Comparison of ENCODE assay signal across 18 cellular contexts in the genomic region with DNA sequence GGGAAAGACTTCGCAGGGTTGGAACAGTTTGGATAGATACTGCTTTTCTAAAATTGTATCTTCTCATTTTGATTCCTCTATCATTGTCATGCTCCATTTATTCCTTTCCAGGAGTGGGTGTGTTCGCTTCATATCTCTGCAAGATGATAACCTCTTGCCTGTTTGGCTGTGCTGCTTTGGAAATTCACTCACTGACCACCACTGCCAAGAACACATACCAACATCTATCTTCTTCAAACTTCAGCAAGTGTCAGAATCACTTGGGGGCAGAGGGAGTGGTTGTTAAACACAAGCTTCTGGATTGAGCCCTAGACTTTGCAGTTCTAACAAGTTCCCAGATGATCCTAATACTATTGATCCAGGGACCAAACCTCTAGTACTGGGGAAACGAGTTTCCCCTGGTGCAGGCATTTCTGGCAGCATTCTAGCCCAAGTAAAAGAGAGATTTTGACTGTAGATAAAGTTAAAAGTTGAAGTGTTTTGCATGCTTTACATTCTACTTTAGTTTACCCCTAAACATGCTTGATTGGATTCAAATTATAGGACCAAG. TPM values are rescaled to one million over a fixed set of nuclear protein-coding genes. Genes with fewer than 3 reads are reported as not detected.
DNase-seq lines count a peak whose midpoint lies in the region; ATAC-seq and TF ChIP-seq lines count a peak whose summit lies in the region.
"Had no signal": no experiment of that assay in that cellular context is flagged by ENCODE, and none has a peak within 500 bp of the region (broad histone marks: within the 10 kb centered on the region; RNA-seq: fewer than 3 reads in every experiment).

No MANE protein-coding gene starts in this region.

- H3F3A ChIP-seq in smooth muscle cell (ENCODE audit: low read depth): no peaks in the 10 kb centered on the region

- no peaks in the 10 kb centered on the region for H3K36me3 ChIP-seq in ectodermal cell (ENCODE audit: control insufficient read depth, insufficient read depth, low read length)
- H3K36me3 ChIP-seq in liver (ENCODE audit: control insufficient read depth in 4 of 4, insufficient read depth in 3 of 4, low read depth in 1 of 4, low read length in 3 of 4): no peaks in the 10 kb centered on the region
- H3K36me3 ChIP-seq in smooth muscle cell (ENCODE audit: low read depth): no peaks in the 10 kb centered on the region
- H3K36me3 ChIP-seq: lower lobe of right lung, uterus had no signal

- H3K27ac Mint-ChIP-seq in activated T-helper 1 cell treated with anti-CD3 and anti-CD28 coated beads, Interleukin-12 subunit alpha, Interleukin-12 subunit beta, Interleukin-2, Interleukin-4 antibody, amounts not matched to agents 30 ng/mL and 10 ng/mL and 1 ng/mL, durations not matched to agents 14 hours and 24 hours and 36 hours: no peak overlapping the region
- H3K27ac Mint-ChIP-seq: H9; stimulated activated effector memory CD8-positive, alpha-beta T cell treated with anti-CD3 and anti-CD28 coated beads, Interleukin-12 subunit alpha, Interleukin-12 subunit beta, amount 100 ng/mL, for 72 hours; T-helper 2 cell treated with Interferon-gamma antibody and Interleukin-4, amounts not matched to agents 5 μg/mL and 100 μg/mL, for 36 hours had no signal

- TF ChIP-seq RAD21 in liver (IDR thresholded peaks at IDR 0.05): no peak

- H3K9me3 Mint-ChIP-seq in activated T-helper 1 cell treated with anti-CD3 and anti-CD28 coated beads, Interleukin-12 subunit alpha, Interleukin-12 subunit beta, Interleukin-2, Interleukin-4 antibody, amounts not matched to agents 30 ng/mL and 10 ng/mL and 1 ng/mL, durations not matched to agents 14 hours and 24 hours and 36 hours: peaks cover 4% of the 10 kb centered on the region

- H3K4me3 Mint-ChIP-seq in activated T-helper 1 cell treated with anti-CD3 and anti-CD28 coated beads, Interleukin-12 subunit alpha, Interleukin-12 subunit beta, Interleukin-2, Interleukin-4 antibody, amounts not matched to agents 30 ng/mL and 10 ng/mL and 1 ng/mL, durations not matched to agents 14 hours and 24 hours and 36 hours: no peak overlapping the region
- H3K4me3 Mint-ChIP-seq: H9; stimulated activated effector memory CD8-positive, alpha-beta T cell treated with anti-CD3 and anti-CD28 coated beads, Interleukin-12 subunit alpha, Interleukin-12 subunit beta, amount 100 ng/mL, for 72 hours; T-helper 2 cell treated with Interferon-gamma antibody and Interleukin-4, amounts not matched to agents 5 μg/mL and 100 μg/mL, for 36 hours had no signal

- no peaks in the 10 kb centered on the region for H3K79me2 ChIP-seq in smooth muscle cell (ENCODE audit: low read depth)

- intact Hi-C loops in activated T-helper 1 cell treated with anti-CD3 and anti-CD28 coated beads, Interleukin-12 subunit alpha, Interleukin-12 subunit beta, Interleukin-2, Interleukin-4 antibody, amounts not matched to agents 30 ng/mL and 10 ng/mL and 1 ng/mL, durations not matched to agents 14 hours and 24 hours and 36 hours (cut with micrococcal nuclease): no loop called here

- no peak overlapping the region for H3K4me3 ChIP-seq in ectodermal cell (ENCODE audit: insufficient read depth, low read depth, low read length)
- H3K4me3 ChIP-seq in liver (ENCODE audit: low read depth in 1 of 3, low read length in 3 of 3): no peak overlapping the region
- no peak overlapping the region for H3K4me3 ChIP-seq in smooth muscle cell
- H3K4me3 ChIP-seq: GM12878, lower lobe of right lung, uterus had no signal

- DNase-seq in smooth muscle cell (lab: John Stamatoyannopoulos, UW; ENCODE audit: unreplicated experiment): no peak
- DNase-seq in SKM-1 treated with dmso at 0.1 percent for 144 hours (lab: John Stamatoyannopoulos, UW; ENCODE audit: unreplicated experiment): no peak
- DNase-seq in AG08396 (ENCODE audit: low spot score): no peak
- DNase-seq in activated T-helper 1 cell treated with anti-CD3 and anti-CD28 coated beads, Interleukin-12 subunit alpha, Interleukin-12 subunit beta, Interleukin-2, Interleukin-4 antibody, amounts not matched to agents 30 ng/mL and 10 ng/mL and 1 ng/mL, durations not matched to agents 14 hours and 24 hours and 36 hours (ENCODE audit: low spot score): no peak
- DNase-seq in stimulated activated naive CD4-positive, alpha-beta T cell (lab: John Stamatoyannopoulos, UW): no peak
- DNase-seq: amniotic stem cell, H9, Kasumi-1, lower lobe of right lung, NCI-H1436, NCI-H345, uterus had no signal

- no peaks in the 10 kb centered on the region for H3K4me1 Mint-ChIP-seq in activated T-helper 1 cell treated with anti-CD3 and anti-CD28 coated beads, Interleukin-12 subunit alpha, Interleukin-12 subunit beta, Interleukin-2, Interleukin-4 antibody, amounts not matched to agents 30 ng/mL and 10 ng/mL and 1 ng/mL, durations not matched to agents 14 hours and 24 hours and 36 hours (ENCODE audit: low read depth)
- H3K4me1 Mint-ChIP-seq: stimulated activated effector memory CD8-positive, alpha-beta T cell treated with anti-CD3 and anti-CD28 coated beads, Interleukin-12 subunit alpha, Interleukin-12 subunit beta, amount 100 ng/mL, for 72 hours had no signal

- H4K20me1 ChIP-seq in smooth muscle cell (ENCODE audit: low read depth): no peaks in the 10 kb centered on the region

- peak overlapping the region; percentile 41 for H3K27ac ChIP-seq in ectodermal cell (ENCODE audit: insufficient read depth, low read depth, low read length, poor library complexity, severe bottlenecking)
- H3K27ac ChIP-seq in liver (ENCODE audit: low read depth in 1 of 2, low read length in 2 of 2): no peak overlapping the region
- H3K27ac ChIP-seq in smooth muscle cell (ENCODE audit: low read depth): no peak overlapping the region
- H3K27ac ChIP-seq: lower lobe of right lung had no signal

- no peaks in the 10 kb centered on the region for H3K36me3 Mint-ChIP-seq in activated T-helper 1 cell treated with anti-CD3 and anti-CD28 coated beads, Interleukin-12 subunit alpha, Interleukin-12 subunit beta, Interleukin-2, Interleukin-4 antibody, amounts not matched to agents 30 ng/mL and 10 ng/mL and 1 ng/mL, durations not matched to agents 14 hours and 24 hours and 36 hours (ENCODE audit: low read depth)
- H3K36me3 Mint-ChIP-seq: stimulated activated effector memory CD8-positive, alpha-beta T cell treated with anti-CD3 and anti-CD28 coated beads, Interleukin-12 subunit alpha, Interleukin-12 subunit beta, amount 100 ng/mL, for 72 hours had no signal

- H3K9ac ChIP-seq in liver (ENCODE audit: low read depth in 1 of 2, low read length in 2 of 2) (no peak overlapping the region), smooth muscle cell (ENCODE audit: low read depth) (no peak overlapping the region)

- TF ChIP-seq CTCF in liver (IDR thresholded peaks at IDR 0.05; ENCODE audit: low read depth, low read length, missing input control): no peak
- no peak for TF ChIP-seq CTCF in smooth muscle cell (IDR thresholded peaks at IDR 0.05; ENCODE audit: borderline replicate concordance, insufficient read depth, poor library complexity, severe bottlenecking)

- H3K9me3 ChIP-seq in ectodermal cell (ENCODE audit: control insufficient read depth, low read length): peaks cover 2% of the 10 kb centered on the region
- no peaks in the 10 kb centered on the region for H3K9me3 ChIP-seq in liver (ENCODE audit: control insufficient read depth in 4 of 4, low read length in 3 of 4)
- no peaks in the 10 kb centered on the region for H3K9me3 ChIP-seq in smooth muscle cell (replicated peaks; ENCODE audit: low read depth)
- H3K9me3 ChIP-seq: uterus had no signal

- peaks cover 19% of the 10 kb centered on the region for H3K27me3 Mint-ChIP-seq in activated T-helper 1 cell treated with anti-CD3 and anti-CD28 coated beads, Interleukin-12 subunit alpha, Interleukin-12 subunit beta, Interleukin-2, Interleukin-4 antibody, amounts not matched to agents 30 ng/mL and 10 ng/mL and 1 ng/mL, durations not matched to agents 14 hours and 24 hours and 36 hours (ENCODE audit: insufficient read depth)

- no peaks in the 10 kb centered on the region for H3K27me3 ChIP-seq in ectodermal cell (ENCODE audit: control insufficient read depth, insufficient read depth, low read length, poor library complexity, severe bottlenecking)
- no peaks in the 10 kb centered on the region for H3K27me3 ChIP-seq in liver (ENCODE audit: control insufficient read depth in 4 of 4, insufficient read depth in 4 of 4, low read length in 3 of 4)
- H3K27me3 ChIP-seq in smooth muscle cell (ENCODE audit: low read depth): no peaks in the 10 kb centered on the region
- H3K27me3 ChIP-seq: uterus had no signal

- 92% methylated on average over 3 of the region's 3 CpGs for WGBS in ectodermal cell, 2 experiments
- 65% methylated on average over 3 of the region's 3 CpGs for WGBS in liver
- 71% methylated on average over 3 of the region's 3 CpGs for WGBS in smooth muscle cell (ENCODE audit: low lambda C conversion rate)

- peak overlapping the region; percentile 38 for H2AFZ ChIP-seq in smooth muscle cell (ENCODE audit: low read depth)

- H3K4me2 ChIP-seq in smooth muscle cell: no peak overlapping the region

- H3K4me1 ChIP-seq in ectodermal cell (ENCODE audit: control insufficient read depth, insufficient read depth, low read length) (peaks cover 10% of the 10 kb centered on the region), liver (ENCODE audit: control insufficient read depth in 4 of 4, insufficient read depth in 4 of 4, low read length in 3 of 4) (no peaks in the 10 kb centered on the region), smooth muscle cell (ENCODE audit: low read depth) (peaks cover 7% of the 10 kb centered on the region)

- peak; percentile 43 for ATAC-seq in SK-N-SH treated with all-trans-retinoic acid at 6 μM for 48 hours
- ATAC-seq: GM12878; stimulated activated effector memory CD8-positive, alpha-beta T cell treated with anti-CD3 and anti-CD28 coated beads, Interleukin-12 subunit alpha, Interleukin-12 subunit beta, amount 100 ng/mL, for 72 hours had no signal

TF ChIP-seq in liver, 16 proteins besides CTCF, POLR2A, EP300 and RAD21:
- peak; percentile 18 for TF ChIP-seq NR2F2 (IDR thresholded peaks at IDR 0.05)
- no peak for TF ChIP-seq FOXA2 (IDR thresholded peaks at IDR 0.05)

RNA-seq across cellular contexts. Expression of gene DKK3, which starts 11.5 kb away (rescaled TPM):
- 16.7 TPM for polyA plus RNA-seq in ectodermal cell (2013, experiment 1 of 4)
- polyA plus RNA-seq in ectodermal cell (2013, experiment 2 of 4): 14.9 TPM
- polyA plus RNA-seq in ectodermal cell (2013, experiment 3 of 4): 16.7 TPM
- polyA plus RNA-seq in ectodermal cell (2013, experiment 4 of 4): 19.0 TPM
- 1 to 10 TPM; 9.9 TPM for total RNA-seq in liver
- 1 to 10 TPM; 3.1 to 4.4 TPM for polyA plus RNA-seq in liver
- total RNA-seq in smooth muscle cell: 112 and 113 TPM in 2 replicates
- 100 and 105 TPM in 2 replicates for polyA plus RNA-seq in smooth muscle cell
- not detected in 2 replicates for total RNA-seq in activated T-helper 1 cell treated with anti-CD3 and anti-CD28 coated beads, Interleukin-12 subunit alpha, Interleukin-12 subunit beta, Interleukin-2, Interleukin-4 antibody, amounts not matched to agents 30 ng/mL and 10 ng/mL and 1 ng/mL, durations not matched to agents 14 hours and 24 hours and 36 hours

Comparison
In these comparisons a context has a peak if more than half of its experiments do, and no peak if none do; other contexts are left out.
1. RNA of gene DKK3, which starts 11.5 kb away (total RNA-seq): 112 to 113 TPM in smooth muscle cell and 9.9 TPM in liver; not detected in activated T-helper 1 cell treated with anti-CD3 and anti-CD28 coated beads, Interleukin-12 subunit alpha, Interleukin-12 subunit beta, Interleukin-2, Interleukin-4 antibody, amounts not matched to agents 30 ng/mL and 10 ng/mL and 1 ng/mL, durations not matched to agents 14 hours and 24 hours and 36 hours; every median in the first group is over 10 times any median in the second.